In the genomic region with DNA sequence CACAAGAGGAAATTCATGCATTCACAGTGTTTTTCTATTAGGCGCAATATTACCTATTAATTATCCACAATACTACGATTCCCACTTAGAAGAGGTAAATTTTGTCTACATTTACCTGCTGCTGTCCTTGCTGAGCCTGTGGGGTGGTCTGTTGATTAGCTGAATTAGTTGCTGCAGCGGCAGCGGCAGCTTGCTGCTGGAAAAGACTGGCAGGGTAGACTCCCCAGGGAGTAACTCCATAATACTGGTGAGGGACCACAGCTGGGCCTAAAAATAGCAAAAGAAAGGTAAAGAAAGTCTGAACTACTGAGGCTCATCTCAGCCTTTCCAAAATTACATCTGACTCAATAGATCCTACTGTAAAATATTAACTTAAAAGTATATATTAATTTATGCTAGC, we compare ENCODE assay signal across 17 cellular contexts.
"Had no signal": no experiment of that assay in that cellular context is flagged by ENCODE, and none has a peak within 500 bp of the region (broad histone marks: within the 10 kb centered on the region; RNA-seq: fewer than 3 reads in every experiment).

No MANE protein-coding gene starts in this region.

- H3K27me3 Mint-ChIP-seq: naive thymus-derived CD8-positive, alpha-beta T cell; stimulated activated naive CD8-positive, alpha-beta T cell treated with anti-CD3 and anti-CD28 coated beads, Interleukin-15, amount 100 ng/mL, for 72 hours had no signal

- H3K4me3 ChIP-seq: breast epithelium, lung, ovary, testis had no signal

- ATAC-seq: activated CD4-positive, CD25-positive, alpha-beta regulatory T cell treated with anti-CD3 and anti-CD28 coated beads, Interleukin-2, amount 50 U/mL, for 24 hours; activated T-cell treated with anti-CD3 and anti-CD28 coated beads, Interleukin-2, amount 50 U/mL, for 4 hours; foreskin keratinocyte; left colon; naive thymus-derived CD8-positive, alpha-beta T cell; stimulated activated naive CD8-positive, alpha-beta T cell treated with anti-CD3 and anti-CD28 coated beads, Interleukin-15, amount 100 ng/mL, for 72 hours had no signal

- H3K9me3 ChIP-seq: breast epithelium, ovary, testis had no signal

- DNase-seq: activated CD4-positive, alpha-beta T cell treated with anti-CD3 and anti-CD28 coated beads, Interleukin-2, amount 50 U/mL, for 4 hours; activated gamma-delta T cell treated with Interleukin-2 at 50 U/mL for 16 hours; activated T-cell treated with anti-CD3 and anti-CD28 coated beads, Interleukin-2, amount 50 U/mL, for 4 hours; aorta; foreskin keratinocyte; left colon; naive thymus-derived CD8-positive, alpha-beta T cell; ovary; stimulated activated CD4-positive, alpha-beta T cell treated with anti-CD3 and anti-CD28 coated beads, Interleukin-4, amount 100 ng/mL, for 4 hours; stimulated activated naive CD8-positive, alpha-beta T cell treated with anti-CD3 and anti-CD28 coated beads, Interleukin-15, amount 100 ng/mL, for 72 hours; T-helper 2 cell; testis had no signal

- H3K27me3 ChIP-seq: breast epithelium, foreskin keratinocyte, ovary, testis had no signal

- H3K4me3 Mint-ChIP-seq: activated T-cell treated with anti-CD3 and anti-CD28 coated beads, Interleukin-2, amount 50 U/mL, for 4 hours; stimulated activated naive CD8-positive, alpha-beta T cell treated with anti-CD3 and anti-CD28 coated beads, Interleukin-15, amount 100 ng/mL, for 72 hours had no signal

- FAIRE-seq: colon, TTC549 had no signal

- H3K9me3 Mint-ChIP-seq: activated T-cell treated with anti-CD3 and anti-CD28 coated beads, Interleukin-2, amount 50 U/mL, for 4 hours; naive thymus-derived CD8-positive, alpha-beta T cell; stimulated activated naive CD8-positive, alpha-beta T cell treated with anti-CD3 and anti-CD28 coated beads, Interleukin-15, amount 100 ng/mL, for 72 hours had no signal

- H3K36me3 ChIP-seq: breast epithelium, ovary had no signal

- H3K4me1 ChIP-seq: breast epithelium had no signal

- H3K27ac Mint-ChIP-seq: stimulated activated naive CD8-positive, alpha-beta T cell treated with anti-CD3 and anti-CD28 coated beads, Interleukin-15, amount 100 ng/mL, for 72 hours had no signal

- H3K27ac ChIP-seq: breast epithelium, foreskin keratinocyte, ovary, testis had no signal
